In genomic region chrX:28158019-28158777, GRCh38 we compare ENCODE assay signal across 17 cellular contexts.
"Had no signal": no experiment of that assay in that cellular context is flagged by ENCODE, and none has a peak within 500 bp of the region (broad histone marks: within the 10 kb centered on the region; RNA-seq: fewer than 3 reads in every experiment).

No MANE protein-coding gene starts in this region.

- H3K9me3 ChIP-seq: esophagus muscularis mucosa, heart left ventricle, right atrium auricular region, tibial nerve had no signal

- H3K27ac ChIP-seq: esophagus muscularis mucosa, foreskin keratinocyte, heart left ventricle, right atrium auricular region, tibial nerve had no signal

- H3K4me3 ChIP-seq: esophagus muscularis mucosa, heart left ventricle, right atrium auricular region, tibial nerve had no signal

- ATAC-seq: activated T-cell treated with anti-CD3 and anti-CD28 coated beads, Interleukin-2, amount 50 U/mL, for 72 hours; foreskin keratinocyte; heart left ventricle; naive thymus-derived CD8-positive, alpha-beta T cell had no signal

- FAIRE-seq: bronchial epithelial cell had no signal

- DNase-seq: activated CD4-positive, alpha-beta T cell treated with anti-CD3 and anti-CD28 coated beads for 4 hours; activated CD4-positive, alpha-beta T cell treated with anti-CD3 and anti-CD28 coated beads, Interleukin-2, amount 50 U/mL, for 4 hours; activated naive CD4-positive, alpha-beta T cell treated with Interleukin-2 at 50 U/mL for 16 hours; activated T-cell treated with anti-CD3 and anti-CD28 coated beads for 4 hours; activated T-cell treated with anti-CD3 and anti-CD28 coated beads, Interleukin-2, amount 50 U/mL, for 72 hours; anterior cingulate cortex; foreskin keratinocyte; heart left ventricle; hypothalamus; islet precursor cell; naive thymus-derived CD8-positive, alpha-beta T cell; stimulated activated CD4-positive, alpha-beta T cell treated with anti-CD3 and anti-CD28 coated beads, Interleukin-15, amount 100 ng/mL, for 24 hours; stimulated activated naive CD4-positive, alpha-beta T cell treated with Interleukin-2 at 50 U/mL for 16 hours had no signal

- H3K36me3 ChIP-seq: esophagus muscularis mucosa, heart left ventricle, right atrium auricular region, tibial nerve had no signal

- H3K4me1 ChIP-seq: esophagus muscularis mucosa, foreskin keratinocyte, heart left ventricle, right atrium auricular region, tibial nerve had no signal

- H3K27me3 ChIP-seq: esophagus muscularis mucosa, foreskin keratinocyte, heart left ventricle, right atrium auricular region, tibial nerve had no signal
